In the genomic region with DNA sequence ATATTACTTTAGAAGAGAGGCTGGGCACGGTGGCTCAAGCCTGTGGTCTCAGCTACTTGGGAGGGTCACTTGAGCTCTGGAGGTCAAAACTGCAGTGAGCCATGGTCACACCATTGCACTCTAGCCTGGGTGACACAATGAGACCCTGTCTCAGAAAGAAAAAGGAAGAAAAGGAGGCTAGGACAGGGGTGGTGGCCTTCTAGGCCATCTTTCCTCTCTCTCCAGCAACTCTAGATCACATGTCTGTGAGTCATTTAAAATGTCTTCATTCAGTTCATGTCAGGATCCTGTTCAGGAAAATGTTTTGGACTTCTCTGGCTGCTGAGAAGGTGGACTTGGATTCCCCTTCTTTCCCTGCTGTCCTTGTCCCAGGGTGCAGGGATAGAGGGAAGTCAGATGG, we compare ENCODE assay signal across 13 cellular contexts. TPM values are rescaled to one million over a fixed set of nuclear protein-coding genes. Genes with fewer than 3 reads are reported as not detected.
DNase-seq lines count a peak whose midpoint lies in the region; ATAC-seq and TF ChIP-seq lines count a peak whose summit lies in the region.
"Had no signal": no experiment of that assay in that cellular context is flagged by ENCODE, and none has a peak within 500 bp of the region (broad histone marks: within the 10 kb centered on the region; RNA-seq: fewer than 3 reads in every experiment).

No MANE protein-coding gene starts in this region.

- no peaks in the 10 kb centered on the region for H3K27me3 ChIP-seq in AG04450 (ENCODE audit: control insufficient read depth, insufficient read depth, low read length)
- H3K27me3 ChIP-seq in HUES6 (ENCODE audit: control insufficient read depth, insufficient read depth, low read length) = no peaks in the 10 kb centered on the region
- H3K27me3 ChIP-seq in dorsolateral prefrontal cortex = no peaks in the 10 kb centered on the region
- H3K27me3 ChIP-seq in naive thymus-derived CD4-positive, alpha-beta T cell (ENCODE audit: control insufficient read depth in 2 of 2, insufficient read depth in 2 of 2, low read length in 2 of 2) = no peaks in the 10 kb centered on the region

- DNase-seq in AG04450 (ENCODE audit: low read depth, low spot score) (no peak), dorsolateral prefrontal cortex (no peak), GM13976 (ENCODE audit: low spot score) (no peak), putamen (ENCODE audit: low spot score) (no peak)
- no peak for DNase-seq in naive thymus-derived CD4-positive, alpha-beta T cell
- DNase-seq: Caco-2, cerebellar nuclear complex, NCI-H510A had no signal

- TF ChIP-seq CTCF in AG04450 (IDR thresholded peaks at IDR 0.05; ENCODE audit: low read depth, low read length) = no peak
- no peak for TF ChIP-seq CTCF in dorsolateral prefrontal cortex (IDR thresholded peaks at IDR 0.05 in 54 of 56, conservative IDR thresholded peaks at IDR 0.05 in 2 of 56; ENCODE audit: low read depth in 1 of 56, partially characterized antibody in 56 of 56)
- no peak for TF ChIP-seq CTCF in GM13976 (IDR thresholded peaks at IDR 0.05; ENCODE audit: borderline replicate concordance, control extremely low read depth, extremely low read depth, insufficient read depth, missing control alignments)

- peaks cover 93% of the 10 kb centered on the region for H3K36me3 ChIP-seq in HUES6 (ENCODE audit: control insufficient read depth, insufficient read depth, low read length)
- peaks cover 4 to 69% (median 17%) of the 10 kb centered on the region in 3 experiments for H3K36me3 ChIP-seq in naive thymus-derived CD4-positive, alpha-beta T cell (ENCODE audit: control insufficient read depth in 2 of 3, insufficient read depth in 3 of 3, low read length in 3 of 3)

- H3K9ac ChIP-seq in HUES6 (ENCODE audit: low read length) = no peak overlapping the region
- H3K9ac ChIP-seq: KMS-11 had no signal

- H3K27ac ChIP-seq in AG04450 (ENCODE audit: low read depth, low read length) = peak overlapping the region; percentile 31
- peak overlapping the region; percentile 10; the same call in 1 of the 2 replicates for H3K27ac ChIP-seq in HUES6 (ENCODE audit: low read depth, low read length)
- peak overlapping the region in 32 of 59 donors; percentile 5 to 74 (median 35) for H3K27ac ChIP-seq in dorsolateral prefrontal cortex
- H3K27ac ChIP-seq in naive thymus-derived CD4-positive, alpha-beta T cell (ENCODE audit: low read depth, low read length) = no peak overlapping the region
- H3K27ac ChIP-seq: KMS-11 had no signal

- peak overlapping the region in 2 of 9 donors; percentile 14 to 36 for H3K27ac Mint-ChIP-seq in naive thymus-derived CD4-positive, alpha-beta T cell
- H3K27ac Mint-ChIP-seq: progenitor cell of endocrine pancreas had no signal

- intact Hi-C loops in dorsolateral prefrontal cortex (cut with DNase I) = no loop called here
- intact Hi-C loops in naive thymus-derived CD4-positive, alpha-beta T cell (cut with micrococcal nuclease) = no loop called here

- H3K4me1 Mint-ChIP-seq in naive thymus-derived CD4-positive, alpha-beta T cell = peaks cover 0 to 4% (median 0%) of the 10 kb centered on the region in 7 donors

- peaks cover 12 to 56% (median 24%) of the 10 kb centered on the region in 5 donors for H3K36me3 Mint-ChIP-seq in naive thymus-derived CD4-positive, alpha-beta T cell

- H3K9me3 ChIP-seq in AG04450 (ENCODE audit: control insufficient read depth, insufficient read depth, low read length) (no peaks in the 10 kb centered on the region), HUES6 (ENCODE audit: control insufficient read depth, insufficient read depth, low read depth, low read length) (no peaks in the 10 kb centered on the region)
- H3K9me3 ChIP-seq in naive thymus-derived CD4-positive, alpha-beta T cell (ENCODE audit: control insufficient read depth in 2 of 3, low read length in 3 of 3) = no peaks in the 10 kb centered on the region
- H3K9me3 ChIP-seq: Caco-2 had no signal

- no peaks in the 10 kb centered on the region for H3K27me3 Mint-ChIP-seq in naive thymus-derived CD4-positive, alpha-beta T cell
- H3K27me3 Mint-ChIP-seq: progenitor cell of endocrine pancreas had no signal

- peaks cover 4% of the 10 kb centered on the region; the same call in 1 of the 2 replicates for H3K4me1 ChIP-seq in HUES6 (ENCODE audit: control insufficient read depth, insufficient read depth, low read length)
- H3K4me1 ChIP-seq in naive thymus-derived CD4-positive, alpha-beta T cell (ENCODE audit: control insufficient read depth in 2 of 2, insufficient read depth in 2 of 2, low read length in 2 of 2) = no peaks in the 10 kb centered on the region
- H3K4me1 ChIP-seq: Caco-2 had no signal

- in situ Hi-C loops in GM13976 (cut with MboI; ENCODE audit: low sequenced_read_pairs, unreplicated experiment) = no loop called here

- POLR2A ChIA-PET in AG04450 (lab: Yijun Ruan, JAX) = no interaction called here
- POLR2A ChIA-PET in naive thymus-derived CD4-positive, alpha-beta T cell (lab: Charles Lee) = interaction anchor here (0.6 kb wide), 1 partner anchor 638 kb away, joined by 3 read pairs; no protein-coding TSS in a partner anchor

- no peak overlapping the region for H3K4me3 Mint-ChIP-seq in naive thymus-derived CD4-positive, alpha-beta T cell

- ATAC-seq in naive thymus-derived CD4-positive, alpha-beta T cell = peak; percentile 68
- ATAC-seq in HG02642 (IDR thresholded peaks at IDR 0.05; ENCODE audit: poor library complexity, unreplicated experiment) (no peak), HG03457 (IDR thresholded peaks at IDR 0.05; ENCODE audit: unreplicated experiment) (no peak)

- CTCF ChIA-PET in AG04450 (lab: Charles Lee) = no interaction called here
- CTCF ChIA-PET in naive thymus-derived CD4-positive, alpha-beta T cell (lab: Charles Lee) = no interaction called here

- peaks cover 0 to 3% (median 0%) of the 10 kb centered on the region in 11 donors for H3K9me3 Mint-ChIP-seq in naive thymus-derived CD4-positive, alpha-beta T cell

- H3K4me3 ChIP-seq in AG04450 (ENCODE audit: low read depth, low read length) (no peak overlapping the region), HUES6 (ENCODE audit: low read depth, low read length) (no peak overlapping the region), dorsolateral prefrontal cortex (no peak overlapping the region)
- H3K4me3 ChIP-seq in naive thymus-derived CD4-positive, alpha-beta T cell (ENCODE audit: low read length) = no peak overlapping the region

RNA-seq across cellular contexts. Expression of a gene that starts 53.3 kb away (rescaled TPM):
- 32.9 and 39.9 TPM in 2 replicates for polyA plus RNA-seq in AG04450 (2011; rRNA removed)
- 91.4 and 113 TPM in 2 replicates for polyA minus RNA-seq in AG04450 (2011; rRNA and poly(A)+ RNA removed)
- total RNA-seq in dorsolateral prefrontal cortex = 100 to 1,000 TPM in 45 of 120 experiments, 10 to 100 TPM in 75; 65.9 to 132 (median 94.2) TPM
- 10 to 100 TPM; 41.5 to 71.0 (median 52.3) TPM for total RNA-seq in naive thymus-derived CD4-positive, alpha-beta T cell
- polyA plus RNA-seq in naive thymus-derived CD4-positive, alpha-beta T cell = 10 to 100 TPM; 14.3 to 14.8 TPM
